Comparison of ENCODE assay signal across 12 cellular contexts in the genomic region with DNA sequence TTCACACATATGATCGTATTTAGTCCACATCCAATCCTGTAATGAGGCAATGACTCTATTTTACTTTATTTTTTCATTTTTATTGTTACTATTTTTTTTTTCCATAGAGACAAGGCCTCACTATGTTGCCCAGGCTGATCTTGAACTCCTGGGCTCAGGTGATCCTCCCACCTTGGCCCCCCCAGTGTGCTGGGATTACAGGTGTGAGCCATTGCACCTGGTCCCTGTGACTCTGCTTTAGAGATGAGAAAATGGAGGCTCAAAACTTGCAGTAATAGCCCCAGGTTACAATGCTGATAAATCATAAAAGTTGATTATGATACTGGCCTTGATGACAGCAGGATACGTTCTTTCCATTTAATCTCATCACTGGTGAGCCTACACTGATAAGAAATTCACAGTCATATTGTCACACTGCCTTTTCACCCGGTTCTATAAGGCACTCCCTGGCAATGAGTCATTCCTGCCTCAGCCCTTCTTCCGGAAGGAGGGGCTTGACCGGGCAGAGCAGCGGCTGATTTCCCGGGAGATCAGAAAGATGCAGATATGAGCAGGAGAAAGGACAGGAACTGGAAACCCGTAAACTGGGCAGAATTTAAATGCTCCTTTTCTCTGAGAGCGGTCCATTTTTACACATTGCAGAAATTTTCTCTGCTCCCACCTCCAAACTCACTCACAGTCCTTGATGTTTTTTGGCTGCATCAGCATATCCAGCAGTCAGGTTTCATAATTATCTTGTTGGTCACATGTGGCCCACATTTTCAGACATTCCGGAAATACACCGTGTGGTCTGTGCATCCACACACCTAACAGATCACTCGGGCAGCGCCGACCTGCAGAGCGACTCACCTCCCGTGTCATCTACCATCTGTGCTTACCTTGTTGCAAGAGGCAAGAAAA.
DNase-seq lines count a peak whose midpoint lies in the region; ATAC-seq and TF ChIP-seq lines count a peak whose summit lies in the region.
"Had no signal": no experiment of that assay in that cellular context is flagged by ENCODE, and none has a peak within 500 bp of the region (broad histone marks: within the 10 kb centered on the region; RNA-seq: fewer than 3 reads in every experiment).

No MANE protein-coding gene starts in this region.

- no peak overlapping the region for H3K4me3 ChIP-seq in NT2/D1 (ENCODE audit: insufficient read length, low read depth)
- peak overlapping the region; percentile 56 for H3K4me3 ChIP-seq in endocrine pancreas (ENCODE audit: control insufficient read depth, insufficient read depth, low read length)
- H3K4me3 ChIP-seq in neuron (ENCODE audit: low read length) = peak overlapping the region; percentile 21
- no peak overlapping the region for H3K4me3 ChIP-seq in WERI-Rb-1 (ENCODE audit: low read depth, low read length)
- H3K4me3 ChIP-seq: GM12878 had no signal

- DNase-seq in G401 (ENCODE audit: low spot score) (peak; percentile 85), NT2/D1 (ENCODE audit: low read depth, low spot score) (peak; percentile 11), WERI-Rb-1 (no peak)
- no peak for DNase-seq in activated naive CD8-positive, alpha-beta T cell treated with anti-CD3 and anti-CD28 coated beads for 36 hours
- DNase-seq: anterior cingulate cortex; naive thymus-derived CD4-positive, alpha-beta T cell had no signal

- H3K9me3 ChIP-seq in NT2/D1 (ENCODE audit: insufficient read depth, low read length) (no peaks in the 10 kb centered on the region), endocrine pancreas (ENCODE audit: control insufficient read depth, low read length) (no peaks in the 10 kb centered on the region), neuron (ENCODE audit: low read length) (no peaks in the 10 kb centered on the region), WERI-Rb-1 (ENCODE audit: severe bottlenecking) (no peaks in the 10 kb centered on the region)

- in situ Hi-C loops in G401 (cut with HindIII; ENCODE audit: low sequenced_read_pairs) = no loop called here

- H3K4me1 ChIP-seq in NT2/D1 (ENCODE audit: insufficient read depth, insufficient read length) = no peaks in the 10 kb centered on the region
- H3K4me1 ChIP-seq in endocrine pancreas (ENCODE audit: control insufficient read depth, insufficient read depth, low read length) = peaks cover 11% of the 10 kb centered on the region
- peaks cover 14% of the 10 kb centered on the region for H3K4me1 ChIP-seq in neuron (ENCODE audit: insufficient read depth, low read length)

- H3K9me3 Mint-ChIP-seq in activated naive CD8-positive, alpha-beta T cell treated with anti-CD3 and anti-CD28 coated beads for 36 hours = no peaks in the 10 kb centered on the region

- H3K27ac ChIP-seq in WERI-Rb-1 = no peak overlapping the region
- H3K27ac ChIP-seq: HL-60 had no signal

- peaks cover 14% of the 10 kb centered on the region for H3K27me3 Mint-ChIP-seq in activated naive CD8-positive, alpha-beta T cell treated with anti-CD3 and anti-CD28 coated beads for 36 hours

- no peaks in the 10 kb centered on the region for H3K36me3 ChIP-seq in NT2/D1 (ENCODE audit: insufficient read depth, insufficient read length, low read length)
- H3K36me3 ChIP-seq in endocrine pancreas (ENCODE audit: control insufficient read depth, insufficient read depth, low read length) = no peaks in the 10 kb centered on the region
- H3K36me3 ChIP-seq in neuron (ENCODE audit: insufficient read depth, low read length) = no peaks in the 10 kb centered on the region
- no peaks in the 10 kb centered on the region for H3K36me3 ChIP-seq in WERI-Rb-1

- ATAC-seq in HG03571 (IDR thresholded peaks at IDR 0.05; ENCODE audit: unreplicated experiment) (no peak), HG03097 (IDR thresholded peaks at IDR 0.05; ENCODE audit: low FRiP score, unreplicated experiment) (no peak)
- ATAC-seq: GM12878; naive thymus-derived CD4-positive, alpha-beta T cell had no signal

- H3K4me1 Mint-ChIP-seq in activated naive CD8-positive, alpha-beta T cell treated with anti-CD3 and anti-CD28 coated beads for 36 hours = no peaks in the 10 kb centered on the region
- H3K4me1 Mint-ChIP-seq: naive thymus-derived CD4-positive, alpha-beta T cell had no signal

- no peak overlapping the region for H3K27ac Mint-ChIP-seq in activated naive CD8-positive, alpha-beta T cell treated with anti-CD3 and anti-CD28 coated beads for 36 hours
- H3K27ac Mint-ChIP-seq: naive thymus-derived CD4-positive, alpha-beta T cell had no signal

- no peak for TF ChIP-seq CTCF in WERI-Rb-1 (IDR thresholded peaks at IDR 0.05; ENCODE audit: low read depth, low read length)

- H3K36me3 Mint-ChIP-seq in activated naive CD8-positive, alpha-beta T cell treated with anti-CD3 and anti-CD28 coated beads for 36 hours = no peaks in the 10 kb centered on the region
- H3K36me3 Mint-ChIP-seq: naive thymus-derived CD4-positive, alpha-beta T cell had no signal

- H2AFZ ChIP-seq in neuron (ENCODE audit: low read depth, low read length) = peak overlapping the region; percentile 21

- H3K9ac ChIP-seq in NT2/D1 (ENCODE audit: insufficient read length, low read depth) (no peak overlapping the region), endocrine pancreas (ENCODE audit: control insufficient read depth, insufficient read depth, low read length) (no peak overlapping the region)

- H3K27me3 ChIP-seq in NT2/D1 (ENCODE audit: insufficient read depth, insufficient read length) (no peaks in the 10 kb centered on the region), endocrine pancreas (ENCODE audit: control insufficient read depth, insufficient read depth, low read length) (no peaks in the 10 kb centered on the region), neuron (ENCODE audit: insufficient read depth, low read length) (no peaks in the 10 kb centered on the region), WERI-Rb-1 (ENCODE audit: insufficient read depth, low read depth, severe bottlenecking) (no peaks in the 10 kb centered on the region)

- no peak overlapping the region for H3K4me3 Mint-ChIP-seq in activated naive CD8-positive, alpha-beta T cell treated with anti-CD3 and anti-CD28 coated beads for 36 hours
- H3K4me3 Mint-ChIP-seq: naive thymus-derived CD4-positive, alpha-beta T cell had no signal

Comparison
In these comparisons a context has a peak if more than half of its experiments do, and no peak if none do; other contexts are left out.
1. DNase-seq: peak in G401 (single experiment) and NT2/D1 (single experiment); none in WERI-Rb-1 (single experiment) and activated naive CD8-positive, alpha-beta T cell treated with anti-CD3 and anti-CD28 coated beads for 36 hours (single experiment).
2. H3K4me3 ChIP-seq: peak in endocrine pancreas (single experiment) and neuron (single experiment); none in NT2/D1 (single experiment) and WERI-Rb-1 (single experiment).